Comparison of ENCODE assay signal across 23 cellular contexts in genomic region chr6:100809346-100809745, GRCh38.
DNase-seq lines count a peak whose midpoint lies in the region; ATAC-seq and TF ChIP-seq lines count a peak whose summit lies in the region.
"Had no signal": no experiment of that assay in that cellular context is flagged by ENCODE, and none has a peak within 500 bp of the region (broad histone marks: within the 10 kb centered on the region; RNA-seq: fewer than 3 reads in every experiment).

No MANE protein-coding gene starts in this region.

- no peaks in the 10 kb centered on the region for H4K20me1 ChIP-seq in PC-3 (ENCODE audit: low read length)

- no peaks in the 10 kb centered on the region for H3K27me3 Mint-ChIP-seq in CD4-positive, alpha-beta T cell
- H3K27me3 Mint-ChIP-seq: effector memory CD8-positive, alpha-beta T cell; stimulated activated naive CD8-positive, alpha-beta T cell treated with anti-CD3 and anti-CD28 coated beads, Interleukin-15, Interleukin-2, amounts not matched to agents 100 ng/mL and 50 ng/mL, for 24 hours had no signal

- H3K36me3 Mint-ChIP-seq in CD4-positive, alpha-beta T cell (ENCODE audit: low read depth): peaks cover 38% of the 10 kb centered on the region

- no peak for TF ChIP-seq CTCF in PC-3 (conservative IDR thresholded peaks at IDR 0.05; ENCODE audit: low read depth, low read length)
- TF ChIP-seq CTCF in CD4-positive, alpha-beta T cell (IDR thresholded peaks at IDR 0.05): no peak

- H3K4me3 Mint-ChIP-seq in CD4-positive, alpha-beta T cell: no peak overlapping the region
- H3K4me3 Mint-ChIP-seq: activated CD8-positive, alpha-beta T cell treated with anti-CD3 and anti-CD28 coated beads, Interleukin-2, amount 10 ng/mL, durations not matched to agents 7 days and 5 days; activated T-cell treated with anti-CD3 and anti-CD28 coated beads, Interleukin-2, amount 50 U/mL, for 4 hours; effector memory CD8-positive, alpha-beta T cell; GM23338; immature natural killer cell; stimulated activated naive CD8-positive, alpha-beta T cell treated with anti-CD3 and anti-CD28 coated beads, Interleukin-15, Interleukin-2, amounts not matched to agents 100 ng/mL and 50 ng/mL, for 24 hours had no signal

- no peaks in the 10 kb centered on the region for H3K9me3 Mint-ChIP-seq in CD4-positive, alpha-beta T cell
- H3K9me3 Mint-ChIP-seq: activated T-cell treated with anti-CD3 and anti-CD28 coated beads, Interleukin-2, amount 50 U/mL, for 4 hours; effector memory CD8-positive, alpha-beta T cell; GM23338; immature natural killer cell; stimulated activated naive CD8-positive, alpha-beta T cell treated with anti-CD3 and anti-CD28 coated beads, Interleukin-15, Interleukin-2, amounts not matched to agents 100 ng/mL and 50 ng/mL, for 24 hours had no signal

- no peaks in the 10 kb centered on the region for H3K9me3 ChIP-seq in PC-3 (ENCODE audit: low read length)
- H3K9me3 ChIP-seq in CD4-positive, alpha-beta T cell (ENCODE audit: control insufficient read depth, low read length): no peaks in the 10 kb centered on the region
- H3K9me3 ChIP-seq: heart left ventricle, transverse colon had no signal

- intact Hi-C loops in PC-3 (cut with micrococcal nuclease): loop anchor here (10.0 kb wide), 1 partner anchor 275 kb away; no protein-coding TSS in a partner anchor
- intact Hi-C loops in CD4-positive, alpha-beta T cell (cut with DNase I, micrococcal nuclease): no loop called here

- H3K27me3 ChIP-seq in PC-3 (ENCODE audit: low read length): no peaks in the 10 kb centered on the region
- H3K27me3 ChIP-seq in CD4-positive, alpha-beta T cell (ENCODE audit: control insufficient read depth, insufficient read depth, low read length): no peaks in the 10 kb centered on the region
- H3K27me3 ChIP-seq: heart left ventricle, transverse colon had no signal

- peak overlapping the region; percentile 44; the same call in 1 of the 2 replicates for H3K4me2 ChIP-seq in PC-3 (ENCODE audit: low read length)
- H3K4me2 ChIP-seq: GM23338 had no signal

- no peak overlapping the region for H3K27ac Mint-ChIP-seq in CD4-positive, alpha-beta T cell
- H3K27ac Mint-ChIP-seq: activated CD8-positive, alpha-beta T cell treated with anti-CD3 and anti-CD28 coated beads, Interleukin-2, amount 10 ng/mL, durations not matched to agents 7 days and 5 days; effector memory CD8-positive, alpha-beta T cell; stimulated activated naive CD8-positive, alpha-beta T cell treated with anti-CD3 and anti-CD28 coated beads, Interleukin-15, Interleukin-2, amounts not matched to agents 100 ng/mL and 50 ng/mL, for 24 hours had no signal

- peaks cover 44% of the 10 kb centered on the region for H3K4me1 Mint-ChIP-seq in CD4-positive, alpha-beta T cell (ENCODE audit: low read depth)

- DNase-seq in PC-3: no peak
- no peak for DNase-seq in COLO829 (ENCODE audit: low spot score)
- no peak for DNase-seq in CD4-positive, alpha-beta T cell
- no peak for DNase-seq in occipital lobe (lab: John Stamatoyannopoulos, UW)
- no peak for DNase-seq in NCI-H1436 (lab: John Stamatoyannopoulos, UW)
- DNase-seq: activated CD8-positive, alpha-beta T cell treated with anti-CD3 and anti-CD28 coated beads, Interleukin-2, amount 10 ng/mL, durations not matched to agents 7 days and 5 days; activated naive CD4-positive, alpha-beta T cell treated with anti-CD3 and anti-CD28 coated beads, Interleukin-2, amount 50 U/mL, for 16 hours; activated T-cell treated with anti-CD3 and anti-CD28 coated beads, Interleukin-2, amount 50 U/mL, for 4 hours; C1 segment of cervical spinal cord; DMS153; effector memory CD8-positive, alpha-beta T cell; heart left ventricle; immature natural killer cell; NCI-H2029; NCI-H446 treated with DMSO at 0.1 percent for 48 hours; SHP77; transverse colon had no signal

- no peaks in the 10 kb centered on the region for H3F3A ChIP-seq in PC-3 (ENCODE audit: low read length, unreplicated experiment)

- no peak overlapping the region for H2AFZ ChIP-seq in PC-3 (ENCODE audit: low read length)
- H2AFZ ChIP-seq: GM23338 had no signal

- no peak overlapping the region for H3K4me3 ChIP-seq in PC-3 (ENCODE audit: low read length)
- H3K4me3 ChIP-seq: GM23338, heart left ventricle, transverse colon had no signal

- POLR2A ChIA-PET in PC-3 (lab: Charles Lee; ENCODE audit: unreplicated experiment): no interaction called here
- POLR2A ChIA-PET in CD4-positive, alpha-beta T cell (lab: Charles Lee): no interaction called here

- peak overlapping the region; percentile 19; the same call in 1 of the 2 replicates for H3K27ac ChIP-seq in PC-3 (ENCODE audit: low read length)
- no peak overlapping the region for H3K27ac ChIP-seq in CD4-positive, alpha-beta T cell (ENCODE audit: low read depth, low read length)
- H3K27ac ChIP-seq: heart left ventricle, transverse colon had no signal

- H3K4me1 ChIP-seq in PC-3 (ENCODE audit: insufficient read depth, low read length): peaks cover 9% of the 10 kb centered on the region
- H3K4me1 ChIP-seq: transverse colon had no signal

- BruUV-seq in PC-3 (replicated peaks; lab: Mats Ljungman, UMichigan): no TSS peak

- peak; percentile 60 for ATAC-seq in GM18502 (IDR thresholded peaks at IDR 0.05; ENCODE audit: poor library complexity, unreplicated experiment)
- ATAC-seq in GM21515 (IDR thresholded peaks at IDR 0.05; ENCODE audit: unreplicated experiment): peak; percentile 56
- peak; percentile 49 for ATAC-seq in HG03025 (IDR thresholded peaks at IDR 0.05; ENCODE audit: low FRiP score, unreplicated experiment)
- 0 out of 2 replicates have a peak, but pooled peaks have one; percentile 29 for ATAC-seq in PC-3
- ATAC-seq in CD4-positive, alpha-beta T cell (ENCODE audit: poor library complexity): no peak
- ATAC-seq: activated CD8-positive, alpha-beta T cell treated with anti-CD3 and anti-CD28 coated beads, Interleukin-2, amount 10 ng/mL, durations not matched to agents 7 days and 5 days; activated T-cell treated with anti-CD3 and anti-CD28 coated beads, Interleukin-2, amount 50 U/mL, for 4 hours; effector memory CD8-positive, alpha-beta T cell; GM23338; heart left ventricle; sciatic nerve had no signal

- H3K79me2 ChIP-seq in PC-3 (ENCODE audit: low read length): peaks cover 21% of the 10 kb centered on the region; the same call in 1 of the 2 replicates

- CTCF ChIA-PET in PC-3 (lab: Charles Lee): no interaction called here
- CTCF ChIA-PET in CD4-positive, alpha-beta T cell (lab: Charles Lee): no interaction called here

- 0 out of 2 replicates have a peak overlapping the region, but pooled peaks have one; percentile 10 for H3K9ac ChIP-seq in PC-3 (ENCODE audit: low read length)

- H3K36me3 ChIP-seq in PC-3 (ENCODE audit: low read depth, low read length): no peaks in the 10 kb centered on the region
- H3K36me3 ChIP-seq: transverse colon had no signal

- no peaks in the 10 kb centered on the region for H3K9me2 ChIP-seq in PC-3 (replicated peaks; ENCODE audit: low read length)
